2 cellular contexts compared by ENCODE assay signal in the genomic region with DNA sequence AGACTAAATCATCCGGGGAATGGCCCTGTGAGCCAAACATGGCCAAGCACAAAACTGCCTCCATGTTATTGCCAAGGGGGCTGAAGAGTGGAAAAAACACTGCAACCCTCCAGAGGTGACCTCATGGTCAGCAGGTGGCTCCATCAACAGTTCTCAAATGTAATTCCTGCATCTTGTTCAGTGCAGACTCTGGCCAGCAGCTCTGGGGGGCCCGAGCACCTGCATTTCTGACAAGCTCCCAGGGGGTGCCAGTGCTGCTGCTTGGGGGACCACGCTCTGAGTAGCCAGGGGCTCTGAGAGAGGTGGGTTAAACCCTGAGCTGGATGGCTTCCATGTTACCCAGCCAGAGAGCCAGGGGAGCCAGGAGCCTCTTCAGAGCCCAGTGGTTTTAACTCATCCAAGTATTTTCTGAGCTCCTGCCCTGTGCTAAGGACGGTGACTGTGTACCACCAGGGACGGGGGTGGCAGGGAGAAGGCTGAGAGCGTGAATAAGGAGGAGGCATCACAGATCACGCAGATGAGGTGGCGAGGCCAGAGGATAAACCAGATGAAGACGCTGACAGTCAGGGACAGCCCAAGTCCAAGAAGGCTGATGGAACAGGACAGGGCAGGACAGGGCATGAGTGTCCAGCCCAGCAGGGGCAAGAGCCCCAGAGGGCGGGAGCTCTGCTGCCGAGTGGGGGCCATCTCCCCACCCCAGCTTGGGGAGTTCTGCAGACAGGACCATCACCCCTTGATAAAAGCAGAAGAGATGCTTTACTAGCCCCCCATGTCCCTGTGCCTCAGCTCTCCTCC.
TF ChIP-seq lines count a peak whose summit lies in the region.

No MANE protein-coding gene starts in this region.

TF ChIP-seq in SK-N-SH treated with all-trans-retinoic acid at 6 μM for 48 hours, 23 proteins besides CTCF, POLR2A, EP300 and RAD21 (continued from another document):
- TF ChIP-seq, protein P1, sequence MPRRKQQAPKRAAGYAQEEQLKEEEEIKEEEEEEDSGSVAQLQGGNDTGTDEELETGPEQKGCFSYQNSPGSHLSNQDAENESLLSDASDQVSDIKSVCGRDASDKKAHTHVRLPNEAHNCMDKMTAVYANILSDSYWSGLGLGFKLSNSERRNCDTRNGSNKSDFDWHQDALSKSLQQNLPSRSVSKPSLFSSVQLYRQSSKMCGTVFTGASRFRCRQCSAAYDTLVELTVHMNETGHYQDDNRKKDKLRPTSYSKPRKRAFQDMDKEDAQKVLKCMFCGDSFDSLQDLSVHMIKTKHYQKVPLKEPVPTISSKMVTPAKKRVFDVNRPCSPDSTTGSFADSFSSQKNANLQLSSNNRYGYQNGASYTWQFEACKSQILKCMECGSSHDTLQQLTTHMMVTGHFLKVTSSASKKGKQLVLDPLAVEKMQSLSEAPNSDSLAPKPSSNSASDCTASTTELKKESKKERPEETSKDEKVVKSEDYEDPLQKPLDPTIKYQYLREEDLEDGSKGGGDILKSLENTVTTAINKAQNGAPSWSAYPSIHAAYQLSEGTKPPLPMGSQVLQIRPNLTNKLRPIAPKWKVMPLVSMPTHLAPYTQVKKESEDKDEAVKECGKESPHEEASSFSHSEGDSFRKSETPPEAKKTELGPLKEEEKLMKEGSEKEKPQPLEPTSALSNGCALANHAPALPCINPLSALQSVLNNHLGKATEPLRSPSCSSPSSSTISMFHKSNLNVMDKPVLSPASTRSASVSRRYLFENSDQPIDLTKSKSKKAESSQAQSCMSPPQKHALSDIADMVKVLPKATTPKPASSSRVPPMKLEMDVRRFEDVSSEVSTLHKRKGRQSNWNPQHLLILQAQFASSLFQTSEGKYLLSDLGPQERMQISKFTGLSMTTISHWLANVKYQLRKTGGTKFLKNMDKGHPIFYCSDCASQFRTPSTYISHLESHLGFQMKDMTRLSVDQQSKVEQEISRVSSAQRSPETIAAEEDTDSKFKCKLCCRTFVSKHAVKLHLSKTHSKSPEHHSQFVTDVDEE (CRISPR knock-in tag; IDR thresholded peaks at IDR 0.05) = no peak
- TF ChIP-seq RARB (CRISPR knock-in tag; IDR thresholded peaks at IDR 0.05) (no peak), OSR1 (CRISPR knock-in tag; IDR thresholded peaks at IDR 0.05) (no peak), ZNF565 (CRISPR knock-in tag; conservative IDR thresholded peaks at IDR 0.05; ENCODE audit: low read depth) (no peak), ZNF70 (CRISPR knock-in tag; IDR thresholded peaks at IDR 0.05) (no peak), ARNTL (CRISPR knock-in tag; IDR thresholded peaks at IDR 0.05; ENCODE audit: borderline replicate concordance, low read depth) (no peak), TCF4 (CRISPR knock-in tag; IDR thresholded peaks at IDR 0.05; ENCODE audit: borderline replicate concordance) (no peak), TOX (CRISPR knock-in tag; IDR thresholded peaks at IDR 0.05; ENCODE audit: borderline replicate concordance) (no peak), ZC3H10 (CRISPR knock-in tag; IDR thresholded peaks at IDR 0.05) (no peak), ZNF8 (CRISPR knock-in tag; IDR thresholded peaks at IDR 0.05) (no peak), ESRRG (CRISPR knock-in tag; IDR thresholded peaks at IDR 0.05) (no peak)
- TF ChIP-seq, protein P2, sequence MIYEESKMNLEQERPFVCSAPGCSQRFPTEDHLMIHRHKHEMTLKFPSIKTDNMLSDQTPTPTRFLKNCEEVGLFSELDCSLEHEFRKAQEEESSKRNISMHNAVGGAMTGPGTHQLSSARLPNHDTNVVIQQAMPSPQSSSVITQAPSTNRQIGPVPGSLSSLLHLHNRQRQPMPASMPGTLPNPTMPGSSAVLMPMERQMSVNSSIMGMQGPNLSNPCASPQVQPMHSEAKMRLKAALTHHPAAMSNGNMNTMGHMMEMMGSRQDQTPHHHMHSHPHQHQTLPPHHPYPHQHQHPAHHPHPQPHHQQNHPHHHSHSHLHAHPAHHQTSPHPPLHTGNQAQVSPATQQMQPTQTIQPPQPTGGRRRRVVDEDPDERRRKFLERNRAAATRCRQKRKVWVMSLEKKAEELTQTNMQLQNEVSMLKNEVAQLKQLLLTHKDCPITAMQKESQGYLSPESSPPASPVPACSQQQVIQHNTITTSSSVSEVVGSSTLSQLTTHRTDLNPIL (CRISPR knock-in tag; IDR thresholded peaks at IDR 0.05; ENCODE audit: low read depth) = no peak
- TF ChIP-seq, protein P3, sequence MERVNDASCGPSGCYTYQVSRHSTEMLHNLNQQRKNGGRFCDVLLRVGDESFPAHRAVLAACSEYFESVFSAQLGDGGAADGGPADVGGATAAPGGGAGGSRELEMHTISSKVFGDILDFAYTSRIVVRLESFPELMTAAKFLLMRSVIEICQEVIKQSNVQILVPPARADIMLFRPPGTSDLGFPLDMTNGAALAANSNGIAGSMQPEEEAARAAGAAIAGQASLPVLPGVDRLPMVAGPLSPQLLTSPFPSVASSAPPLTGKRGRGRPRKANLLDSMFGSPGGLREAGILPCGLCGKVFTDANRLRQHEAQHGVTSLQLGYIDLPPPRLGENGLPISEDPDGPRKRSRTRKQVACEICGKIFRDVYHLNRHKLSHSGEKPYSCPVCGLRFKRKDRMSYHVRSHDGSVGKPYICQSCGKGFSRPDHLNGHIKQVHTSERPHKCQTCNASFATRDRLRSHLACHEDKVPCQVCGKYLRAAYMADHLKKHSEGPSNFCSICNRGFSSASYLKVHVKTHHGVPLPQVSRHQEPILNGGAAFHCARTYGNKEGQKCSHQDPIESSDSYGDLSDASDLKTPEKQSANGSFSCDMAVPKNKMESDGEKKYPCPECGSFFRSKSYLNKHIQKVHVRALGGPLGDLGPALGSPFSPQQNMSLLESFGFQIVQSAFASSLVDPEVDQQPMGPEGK (CRISPR knock-in tag; IDR thresholded peaks at IDR 0.05; ENCODE audit: borderline replicate concordance) = no peak
- TF ChIP-seq, protein P4, sequence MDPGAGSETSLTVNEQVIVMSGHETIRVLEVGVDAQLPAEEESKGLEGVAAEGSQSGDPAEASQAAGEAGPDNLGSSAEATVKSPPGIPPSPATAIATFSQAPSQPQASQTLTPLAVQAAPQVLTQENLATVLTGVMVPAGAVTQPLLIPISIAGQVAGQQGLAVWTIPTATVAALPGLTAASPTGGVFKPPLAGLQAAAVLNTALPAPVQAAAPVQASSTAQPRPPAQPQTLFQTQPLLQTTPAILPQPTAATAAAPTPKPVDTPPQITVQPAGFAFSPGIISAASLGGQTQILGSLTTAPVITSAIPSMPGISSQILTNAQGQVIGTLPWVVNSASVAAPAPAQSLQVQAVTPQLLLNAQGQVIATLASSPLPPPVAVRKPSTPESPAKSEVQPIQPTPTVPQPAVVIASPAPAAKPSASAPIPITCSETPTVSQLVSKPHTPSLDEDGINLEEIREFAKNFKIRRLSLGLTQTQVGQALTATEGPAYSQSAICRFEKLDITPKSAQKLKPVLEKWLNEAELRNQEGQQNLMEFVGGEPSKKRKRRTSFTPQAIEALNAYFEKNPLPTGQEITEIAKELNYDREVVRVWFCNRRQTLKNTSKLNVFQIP (CRISPR knock-in tag; IDR thresholded peaks at IDR 0.05; ENCODE audit: borderline replicate concordance, low read depth) = no peak
TF ChIP-seq in SK-N-SH treated with all-trans-retinoic acid at 6 μM for 48 hours: peak in this region for 0.

TF ChIP-seq in SK-N-SH, 30 proteins besides CTCF, POLR2A, EP300 and RAD21 (continued from another document):
- TF ChIP-seq MEF2A (IDR thresholded peaks at IDR 0.05; ENCODE audit: borderline replicate concordance, low read depth) = no peak
- no peak for TF ChIP-seq FOXJ3 (CRISPR knock-in tag; IDR thresholded peaks at IDR 0.05)
- TF ChIP-seq RFX5 (IDR thresholded peaks at IDR 0.05; ENCODE audit: low read length) = no peak
TF ChIP-seq in SK-N-SH: peak in this region for 0.
